Comparison of ENCODE assay signal across 23 cellular contexts in the genomic region with DNA sequence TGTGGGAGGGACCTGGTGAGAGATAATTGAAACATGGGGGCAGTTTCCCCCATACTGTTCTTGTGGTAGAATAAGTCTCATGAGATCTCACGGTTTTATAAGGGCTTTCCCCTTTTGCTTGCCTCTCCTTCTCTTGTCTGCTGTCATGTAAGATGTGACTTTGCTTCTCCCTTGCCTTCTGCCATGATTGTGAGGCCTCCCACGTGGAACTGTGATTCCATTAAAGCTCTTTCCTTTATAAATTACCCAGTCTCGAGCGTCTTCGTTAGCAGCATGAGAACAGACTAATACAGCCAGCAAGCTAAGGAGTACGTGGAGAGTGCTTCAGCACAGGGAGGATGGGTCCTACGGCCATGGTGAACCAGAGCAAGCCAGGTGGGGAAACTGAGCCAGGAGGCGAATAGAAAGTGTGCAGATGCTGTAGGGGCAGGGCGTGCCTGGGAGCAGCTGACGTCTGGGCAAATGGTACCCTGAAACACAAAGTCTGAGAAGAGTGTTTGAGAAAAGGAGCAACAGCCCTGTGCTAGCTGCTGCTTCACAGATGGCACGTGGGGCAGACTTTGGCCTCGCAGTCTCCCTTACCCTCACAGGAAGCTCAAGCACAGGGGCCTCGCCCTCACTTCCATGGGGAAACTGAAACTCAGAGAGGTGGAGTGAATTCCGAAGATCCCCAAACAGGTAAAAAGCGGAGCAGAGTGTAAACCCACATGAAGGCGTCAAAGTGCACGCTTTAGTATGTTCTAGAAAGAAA.
A peak's percentile ranks its signal among the peaks of the same experiment; 100 is the strongest.
DNase-seq lines count a peak whose midpoint lies in the region; ATAC-seq and TF ChIP-seq lines count a peak whose summit lies in the region.
"Had no signal": no experiment of that assay in that cellular context is flagged by ENCODE, and none has a peak within 500 bp of the region (broad histone marks: within the 10 kb centered on the region; RNA-seq: fewer than 3 reads in every experiment).

No MANE protein-coding gene starts in this region.

- DNase-seq in lung (ENCODE audit: low spot score) (peak; percentile 10), osteocyte (ENCODE audit: extremely low spot score, unreplicated experiment) (peak; percentile 74), left ventricle myocardium inferior (no peak), HK-2 (ENCODE audit: unreplicated experiment) (no peak), NCI-H69 (lab: John Stamatoyannopoulos, UW) (no peak)
- DNase-seq: 8988T; ACHN; BE2C; C1 segment of cervical spinal cord; CD4-positive, alpha-beta memory T cell; CD4-positive, CD25-positive, alpha-beta regulatory T cell; CD8-positive, alpha-beta memory T cell; COR-L47; DMS 273 treated with DMSO at 0.1 percent for 48 hours; DMS153; DMS53; DMS79; DND-41; EL; GDM1 had no signal

- no peak overlapping the region for H3K27ac Mint-ChIP-seq in osteocyte (ENCODE audit: unreplicated experiment)
- H3K27ac Mint-ChIP-seq: CD4-positive, alpha-beta memory T cell; CD8-positive, alpha-beta memory T cell had no signal

- H3K27me3 ChIP-seq in lung (ENCODE audit: control insufficient read depth, insufficient read depth) (no peaks in the 10 kb centered on the region), left ventricle myocardium inferior (ENCODE audit: low read depth) (no peaks in the 10 kb centered on the region)
- H3K27me3 ChIP-seq: BE2C, BLaER1 had no signal

- no peaks in the 10 kb centered on the region for H3K36me3 Mint-ChIP-seq in osteocyte (ENCODE audit: unreplicated experiment)
- H3K36me3 Mint-ChIP-seq: CD14-positive monocyte; CD4-positive, alpha-beta memory T cell; CD4-positive, CD25-positive, alpha-beta regulatory T cell had no signal

- no peak for ATAC-seq in lung (ENCODE audit: insufficient read depth, low FRiP score)
- ATAC-seq: GM12878 had no signal

- H3K4me1 ChIP-seq in lung (ENCODE audit: control insufficient read depth in 2 of 2, insufficient read depth in 2 of 2, low read length in 2 of 2) (no peaks in the 10 kb centered on the region), left ventricle myocardium inferior (peaks cover 14% of the 10 kb centered on the region)

- intact Hi-C loops in left ventricle myocardium inferior (cut with micrococcal nuclease) = no loop called here

- WGBS in lung, 2 donors = 88 to 91% methylated on average over 17 of the region's 17 CpGs

- peaks cover 7% of the 10 kb centered on the region for H3K4me1 Mint-ChIP-seq in osteocyte (ENCODE audit: unreplicated experiment)
- H3K4me1 Mint-ChIP-seq: CD14-positive monocyte; CD4-positive, alpha-beta memory T cell; CD4-positive, CD25-positive, alpha-beta regulatory T cell; CD8-positive, alpha-beta memory T cell had no signal

- no peak overlapping the region for H3K4me3 ChIP-seq in lung
- no peak overlapping the region for H3K4me3 ChIP-seq in left ventricle myocardium inferior
- H3K4me3 ChIP-seq: BLaER1, GM12878 had no signal

- no peaks in the 10 kb centered on the region for H3K9me3 Mint-ChIP-seq in osteocyte (ENCODE audit: unreplicated experiment)
- H3K9me3 Mint-ChIP-seq: CD4-positive, alpha-beta memory T cell had no signal

- no peak overlapping the region for H3K4me3 Mint-ChIP-seq in osteocyte (ENCODE audit: unreplicated experiment)
- H3K4me3 Mint-ChIP-seq: CD14-positive monocyte; CD4-positive, CD25-positive, alpha-beta regulatory T cell; CD8-positive, alpha-beta memory T cell had no signal

- no peaks in the 10 kb centered on the region for H3K27me3 Mint-ChIP-seq in osteocyte (ENCODE audit: unreplicated experiment)
- H3K27me3 Mint-ChIP-seq: CD4-positive, alpha-beta memory T cell; CD4-positive, CD25-positive, alpha-beta regulatory T cell had no signal

- H3K36me3 ChIP-seq in lung (ENCODE audit: control insufficient read depth in 2 of 2, insufficient read depth in 2 of 2, low read length in 2 of 2) = no peaks in the 10 kb centered on the region
- H3K36me3 ChIP-seq in left ventricle myocardium inferior = no peaks in the 10 kb centered on the region
- H3K36me3 ChIP-seq: BLaER1 had no signal

- TF ChIP-seq CTCF in lung (IDR thresholded peaks at IDR 0.05; ENCODE audit: control extremely low read depth, extremely low read depth) (no peak), osteocyte (IDR thresholded peaks at IDR 0.05) (no peak), left ventricle myocardium inferior (IDR thresholded peaks at IDR 0.05; ENCODE audit: borderline replicate concordance) (no peak)

- no peaks in the 10 kb centered on the region for H3K9me3 ChIP-seq in lung (ENCODE audit: control insufficient read depth in 2 of 2, insufficient read depth in 1 of 2, low read length in 1 of 2)
- H3K9me3 ChIP-seq in left ventricle myocardium inferior (replicated peaks) = no peaks in the 10 kb centered on the region
- H3K9me3 ChIP-seq: BE2C, BLaER1 had no signal

- H3K27ac ChIP-seq in lung (ENCODE audit: low read depth in 1 of 2, low read length in 1 of 2) (no peak overlapping the region), left ventricle myocardium inferior (replicated peaks) (no peak overlapping the region)
- H3K27ac ChIP-seq: BLaER1 had no signal

Comparison
In these comparisons a context has a peak if more than half of its experiments do, and no peak if none do; other contexts are left out.
1. DNase-seq: peak in lung (single experiment) and osteocyte (single experiment); none in left ventricle myocardium inferior (single experiment), HK-2 (single experiment) and NCI-H69 (single experiment).